ENCODE assay signal across 20 cellular contexts in the genomic region with DNA sequence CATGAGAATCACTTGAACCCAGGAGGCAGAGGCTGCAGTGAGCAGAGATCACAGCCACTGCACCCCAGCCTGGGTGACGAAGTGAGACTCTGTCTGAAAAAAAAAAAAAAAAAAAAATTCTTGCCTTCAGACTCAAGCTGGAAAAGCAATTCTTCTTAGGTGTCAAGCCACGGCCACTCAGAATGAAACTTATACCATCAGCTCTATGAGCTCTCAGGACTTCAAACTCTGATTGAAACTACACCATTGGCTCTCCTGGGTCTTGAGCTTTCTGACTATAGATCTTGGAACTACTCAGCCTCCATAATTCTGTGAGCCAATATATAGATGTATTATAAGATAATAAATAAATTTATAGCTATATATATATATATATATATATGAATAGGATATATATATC. TPM values are rescaled to one million over a fixed set of nuclear protein-coding genes. Genes with fewer than 3 reads are reported as not detected.
"Had no signal": no experiment of that assay in that cellular context is flagged by ENCODE, and none has a peak within 500 bp of the region (broad histone marks: within the 10 kb centered on the region; RNA-seq: fewer than 3 reads in every experiment).

No MANE protein-coding gene starts in this region.

- DNase-seq: activated CD4-positive, alpha-beta T cell treated with anti-CD3 and anti-CD28 coated beads for 4 hours; activated CD8-positive, alpha-beta T cell treated with anti-CD3 and anti-CD28 coated beads for 36 hours; activated effector memory CD4-positive, alpha-beta T cell treated with Interleukin-2 at 50 U/mL for 16 hours; activated naive CD4-positive, alpha-beta T cell treated with anti-CD3 and anti-CD28 coated beads, Interleukin-2, amount 50 U/mL, for 16 hours; activated T-cell treated with anti-CD3 and anti-CD28 coated beads, Interleukin-2, amount 50 U/mL, for 24 hours; adrenal gland; cerebellar nuclear complex; effector CD4-positive, alpha-beta T cell; heart left ventricle; left ventricle myocardium inferior; mammary epithelial cell; midbrain; right lobe of liver; small intestine; stimulated activated CD4-positive, alpha-beta T cell treated with anti-CD3 and anti-CD28 coated beads, Interleukin-4, amount 100 ng/mL, for 1 hour; upper lobe of right lung had no signal

- H3K27ac ChIP-seq: adrenal gland, heart left ventricle, left ventricle myocardium inferior, parathyroid adenoma, right lobe of liver, upper lobe of right lung had no signal

- H3K36me3 ChIP-seq: adrenal gland, heart left ventricle, left ventricle myocardium inferior, right lobe of liver, upper lobe of right lung had no signal

- ATAC-seq: activated CD8-positive, alpha-beta T cell treated with anti-CD3 and anti-CD28 coated beads for 36 hours; heart left ventricle; right lobe of liver; upper lobe of right lung had no signal

- H3K27me3 ChIP-seq: adrenal gland, heart left ventricle, right lobe of liver, upper lobe of right lung had no signal

- H3K27ac Mint-ChIP-seq: activated CD8-positive, alpha-beta T cell treated with anti-CD3 and anti-CD28 coated beads for 36 hours; activated T-cell treated with anti-CD3 and anti-CD28 coated beads, Interleukin-2, amount 50 U/mL, for 24 hours; nephron; T-helper 2 cell treated with Interferon-gamma antibody and Interleukin-4, amounts not matched to agents 5 μg/mL and 100 μg/mL, for 36 hours had no signal

- H3K4me1 ChIP-seq: adrenal gland, heart left ventricle, left ventricle myocardium inferior, parathyroid adenoma, right lobe of liver, upper lobe of right lung had no signal

- H3K4me3 Mint-ChIP-seq: activated CD8-positive, alpha-beta T cell treated with anti-CD3 and anti-CD28 coated beads for 36 hours; activated T-cell treated with anti-CD3 and anti-CD28 coated beads, Interleukin-2, amount 50 U/mL, for 24 hours; nephron; T-helper 2 cell treated with Interferon-gamma antibody and Interleukin-4, amounts not matched to agents 5 μg/mL and 100 μg/mL, for 36 hours had no signal

- H3K9me3 ChIP-seq: adrenal gland, heart left ventricle, left ventricle myocardium inferior, right lobe of liver, upper lobe of right lung had no signal

- H3K9me3 Mint-ChIP-seq: nephron had no signal

- H3K4me3 ChIP-seq: adrenal gland, heart left ventricle, left ventricle myocardium inferior, right lobe of liver, upper lobe of right lung had no signal

- H3K27me3 Mint-ChIP-seq: activated CD8-positive, alpha-beta T cell treated with anti-CD3 and anti-CD28 coated beads for 36 hours; activated T-cell treated with anti-CD3 and anti-CD28 coated beads, Interleukin-2, amount 50 U/mL, for 24 hours had no signal

RNA-seq across cellular contexts. Expression of a gene that starts 12.9 kb away (rescaled TPM):
- total RNA-seq: activated CD8-positive, alpha-beta T cell treated with anti-CD3 and anti-CD28 coated beads for 36 hours; bronchial epithelial cell; mammary epithelial cell had no signal
